In genomic region chr12:48008950-48009349, GRCh38 we compare ENCODE assay signal across 35 cellular contexts. TPM values are rescaled to one million over a fixed set of nuclear protein-coding genes. Genes with fewer than 3 reads are reported as not detected.
"Had no signal": no experiment of that assay in that cellular context is flagged by ENCODE, and none has a peak within 500 bp of the region (broad histone marks: within the 10 kb centered on the region; RNA-seq: fewer than 3 reads in every experiment).

No MANE protein-coding gene starts in this region.

- H3K4me3 Mint-ChIP-seq: activated B cell treated with CpG ODN at 0.5 μM for 24 hours; activated CD4-positive, alpha-beta memory T cell treated with anti-CD3 and anti-CD28 coated beads for 36 hours; activated CD4-positive, alpha-beta T cell treated with anti-CD3 and anti-CD28 coated beads, Interleukin-2, amount 10 ng/mL, durations not matched to agents 24 days and 14 days; activated CD8-positive, alpha-beta T cell treated with anti-CD3 and anti-CD28 coated beads for 36 hours; activated naive CD4-positive, alpha-beta T cell treated with anti-CD3 and anti-CD28 coated beads, Interleukin-2, amount 10 ng/mL, durations not matched to agents 7 days and 5 days; activated naive CD4-positive, alpha-beta T cell treated with anti-CD3 and anti-CD28 coated beads, Interleukin-2, amount 50 U/mL, for 24 hours; activated naive CD8-positive, alpha-beta T cell; activated naive CD8-positive, alpha-beta T cell treated with anti-CD3 and anti-CD28 coated beads, Interleukin-2, amount 10 ng/mL, durations not matched to agents 7 days and 5 days; activated naive CD8-positive, alpha-beta T cell treated with anti-CD3 and anti-CD28 coated beads, Interleukin-2, amount 50 U/mL, for 24 hours; activated T-cell treated with anti-CD3 and anti-CD28 coated beads, Interleukin-2, amount 50 U/mL, for 4 hours; brain; central memory CD8-positive, alpha-beta T cell; T-helper 1 cell treated with Interleukin-12 subunit alpha and Interleukin-12 subunit beta and Interleukin-4 antibody, amounts not matched to agents 30 μg/mL and 1 μg/mL, for 36 hours; T-helper 2 cell treated with Interferon-gamma antibody and Interleukin-4, amounts not matched to agents 5 μg/mL and 100 μg/mL, for 36 hours had no signal

- ATAC-seq: activated CD8-positive, alpha-beta T cell treated with anti-CD3 and anti-CD28 coated beads for 36 hours; activated naive CD8-positive, alpha-beta T cell treated with anti-CD3 and anti-CD28 coated beads, Interleukin-2, amount 50 U/mL, for 24 hours; activated T-cell treated with anti-CD3 and anti-CD28 coated beads, Interleukin-2, amount 50 U/mL, for 4 hours had no signal

- H3K27ac ChIP-seq: ascending aorta, VCaP had no signal

- H3K9me3 ChIP-seq: ascending aorta had no signal

- H3K4me3 ChIP-seq: ascending aorta had no signal

- H3K36me3 ChIP-seq: ascending aorta had no signal

- H3K27ac Mint-ChIP-seq: activated B cell treated with CpG ODN at 0.5 μM for 24 hours; activated CD4-positive, alpha-beta memory T cell treated with anti-CD3 and anti-CD28 coated beads for 36 hours; activated CD4-positive, alpha-beta T cell treated with anti-CD3 and anti-CD28 coated beads, Interleukin-2, amount 10 ng/mL, durations not matched to agents 24 days and 14 days; activated CD8-positive, alpha-beta T cell treated with anti-CD3 and anti-CD28 coated beads for 36 hours; activated naive CD4-positive, alpha-beta T cell treated with anti-CD3 and anti-CD28 coated beads, Interleukin-2, amount 10 ng/mL, durations not matched to agents 7 days and 5 days; activated naive CD4-positive, alpha-beta T cell treated with anti-CD3 and anti-CD28 coated beads, Interleukin-2, amount 50 U/mL, for 24 hours; activated naive CD8-positive, alpha-beta T cell; activated naive CD8-positive, alpha-beta T cell treated with anti-CD3 and anti-CD28 coated beads, Interleukin-2, amount 10 ng/mL, durations not matched to agents 7 days and 5 days; activated naive CD8-positive, alpha-beta T cell treated with anti-CD3 and anti-CD28 coated beads, Interleukin-2, amount 50 U/mL, for 24 hours; activated T-helper 2 cell treated with anti-CD3 and anti-CD28 coated beads, Interferon-gamma antibody, Interleukin-2, Interleukin-4, amounts not matched to agents 10 μg/mL and 5 μg/mL and 100 μg/mL, durations not matched to agents 14 hours and 24 hours and 36 hours; brain; T-helper 1 cell treated with Interleukin-12 subunit alpha and Interleukin-12 subunit beta and Interleukin-4 antibody, amounts not matched to agents 30 μg/mL and 1 μg/mL, for 36 hours; T-helper 2 cell treated with Interferon-gamma antibody and Interleukin-4, amounts not matched to agents 5 μg/mL and 100 μg/mL, for 36 hours had no signal

- H3K36me3 Mint-ChIP-seq: activated CD4-positive, alpha-beta memory T cell treated with anti-CD3 and anti-CD28 coated beads for 36 hours; activated naive CD4-positive, alpha-beta T cell treated with anti-CD3 and anti-CD28 coated beads, Interleukin-2, amount 10 ng/mL, durations not matched to agents 7 days and 5 days; activated naive CD4-positive, alpha-beta T cell treated with anti-CD3 and anti-CD28 coated beads, Interleukin-2, amount 50 U/mL, for 24 hours; activated naive CD8-positive, alpha-beta T cell; activated naive CD8-positive, alpha-beta T cell treated with anti-CD3 and anti-CD28 coated beads, Interleukin-2, amount 10 ng/mL, durations not matched to agents 7 days and 5 days; brain had no signal

- H3K4me1 Mint-ChIP-seq: activated naive CD8-positive, alpha-beta T cell treated with anti-CD3 and anti-CD28 coated beads, Interleukin-2, amount 10 ng/mL, durations not matched to agents 7 days and 5 days; brain had no signal

- FAIRE-seq: TTC549 had no signal

- H3K9me3 Mint-ChIP-seq: activated B cell treated with CpG ODN at 0.5 μM for 24 hours; activated CD4-positive, alpha-beta memory T cell treated with anti-CD3 and anti-CD28 coated beads for 36 hours; activated CD4-positive, alpha-beta T cell treated with anti-CD3 and anti-CD28 coated beads, Interleukin-2, amount 10 ng/mL, durations not matched to agents 24 days and 14 days; activated CD8-positive, alpha-beta T cell treated with anti-CD3 and anti-CD28 coated beads for 36 hours; activated naive CD4-positive, alpha-beta T cell treated with anti-CD3 and anti-CD28 coated beads, Interleukin-2, amount 10 ng/mL, durations not matched to agents 7 days and 5 days; activated naive CD4-positive, alpha-beta T cell treated with anti-CD3 and anti-CD28 coated beads, Interleukin-2, amount 50 U/mL, for 24 hours; activated naive CD8-positive, alpha-beta T cell treated with anti-CD3 and anti-CD28 coated beads, Interleukin-2, amount 10 ng/mL, durations not matched to agents 7 days and 5 days; activated naive CD8-positive, alpha-beta T cell treated with anti-CD3 and anti-CD28 coated beads, Interleukin-2, amount 50 U/mL, for 24 hours; activated T-cell treated with anti-CD3 and anti-CD28 coated beads, Interleukin-2, amount 50 U/mL, for 4 hours; activated T-helper 2 cell treated with anti-CD3 and anti-CD28 coated beads, Interferon-gamma antibody, Interleukin-2, Interleukin-4, amounts not matched to agents 10 μg/mL and 5 μg/mL and 100 μg/mL, durations not matched to agents 14 hours and 24 hours and 36 hours; brain; central memory CD8-positive, alpha-beta T cell; T-helper 1 cell treated with Interleukin-12 subunit alpha and Interleukin-12 subunit beta and Interleukin-4 antibody, amounts not matched to agents 30 μg/mL and 1 μg/mL, for 36 hours; T-helper 2 cell treated with Interferon-gamma antibody and Interleukin-4, amounts not matched to agents 5 μg/mL and 100 μg/mL, for 36 hours had no signal

- DNase-seq: activated B cell treated with CpG ODN at 0.5 μM for 24 hours; activated CD4-positive, alpha-beta memory T cell treated with anti-CD3 and anti-CD28 coated beads for 36 hours; activated CD4-positive, alpha-beta T cell treated with anti-CD3 and anti-CD28 coated beads for 4 hours; activated CD4-positive, alpha-beta T cell treated with anti-CD3 and anti-CD28 coated beads, Interleukin-2, amount 10 ng/mL, durations not matched to agents 24 days and 14 days; activated CD4-positive, alpha-beta T cell treated with anti-CD3 and anti-CD28 coated beads, Interleukin-2, amount 50 U/mL, for 1 hour; activated CD4-positive, alpha-beta T cell treated with anti-CD3 and anti-CD28 coated beads, Interleukin-2, amount 50 U/mL, for 4 hours; activated CD4-positive, CD25-positive, alpha-beta regulatory T cell treated with anti-CD3 and anti-CD28 coated beads, Interleukin-2, amount 50 U/mL, for 72 hours; activated CD8-positive, alpha-beta memory T cell treated with anti-CD3 and anti-CD28 coated beads, Interleukin-2, amount 50 U/mL, for 4 hours; activated CD8-positive, alpha-beta T cell treated with anti-CD3 and anti-CD28 coated beads for 36 hours; activated effector memory CD4-positive, alpha-beta T cell treated with Interleukin-2 at 50 U/mL for 16 hours; activated gamma-delta T cell; activated naive CD4-positive, alpha-beta T cell treated with anti-CD3 and anti-CD28 coated beads, Interleukin-2, amount 10 ng/mL, durations not matched to agents 7 days and 5 days; activated naive CD4-positive, alpha-beta T cell treated with Interleukin-2 at 50 U/mL for 16 hours; activated naive CD8-positive, alpha-beta T cell treated with anti-CD3 and anti-CD28 coated beads, Interleukin-2, amount 10 ng/mL, durations not matched to agents 7 days and 5 days; activated naive CD8-positive, alpha-beta T cell treated with anti-CD3 and anti-CD28 coated beads, Interleukin-2, amount 50 U/mL, for 24 hours; activated T-cell treated with anti-CD3 and anti-CD28 coated beads for 4 hours; activated T-cell treated with anti-CD3 and anti-CD28 coated beads, Interleukin-2, amount 50 U/mL, for 1 hour; activated T-cell treated with anti-CD3 and anti-CD28 coated beads, Interleukin-2, amount 50 U/mL, for 4 hours; amygdala; anterior cingulate cortex; cerebellar nuclear complex; T-helper 1 cell; T-helper 2 cell; T-helper 9 cell had no signal

RNA-seq across cellular contexts. Expression of gene COL2A1, which starts 4.7 kb away (rescaled TPM):
- total RNA-seq: activated B cell treated with CpG ODN at 0.5 μM for 24 hours; activated CD4-positive, alpha-beta memory T cell treated with anti-CD3 and anti-CD28 coated beads for 36 hours; activated CD8-positive, alpha-beta memory T cell treated with anti-CD3 and anti-CD28 coated beads for 36 hours; activated naive CD8-positive, alpha-beta T cell treated with anti-CD3 and anti-CD28 coated beads, Interleukin-2, amount 10 ng/mL, durations not matched to agents 7 days and 5 days; ascending aorta had no signal
